Comparison of ENCODE assay signal across 15 cellular contexts in genomic region chr17:39772415-39772814, GRCh38. TPM values are rescaled to one million over a fixed set of nuclear protein-coding genes. Genes with fewer than 3 reads are reported as not detected.
DNase-seq lines count a peak whose midpoint lies in the region; ATAC-seq, FAIRE-seq and TF ChIP-seq lines count a peak whose summit lies in the region.
"Had no signal": no experiment of that assay in that cellular context is flagged by ENCODE, and none has a peak within 500 bp of the region (broad histone marks: within the 10 kb centered on the region; RNA-seq: fewer than 3 reads in every experiment).

No MANE protein-coding gene starts in this region.

- peak overlapping the region; percentile 83 to 100 (median 92) for H3K4me3 Mint-ChIP-seq in CD4-positive, CD25-positive, alpha-beta regulatory T cell
- H3K4me3 Mint-ChIP-seq in activated CD8-positive, alpha-beta T cell treated with anti-CD3 and anti-CD28 coated beads for 36 hours, result peak overlapping the region; percentile 28
- peak overlapping the region; percentile 69 to 92 (median 78) for H3K4me3 Mint-ChIP-seq in naive B cell

- no peaks in the 10 kb centered on the region for H3K9me3 ChIP-seq in CD4-positive, CD25-positive, alpha-beta regulatory T cell (ENCODE audit: control insufficient read depth in 2 of 2, low read length in 2 of 2)
- no peaks in the 10 kb centered on the region for H3K9me3 ChIP-seq in psoas muscle

- no peak for ATAC-seq in CD4-positive, CD25-positive, alpha-beta regulatory T cell (ENCODE audit: low read depth in 2 of 2)
- ATAC-seq in activated CD8-positive, alpha-beta T cell treated with anti-CD3 and anti-CD28 coated beads for 36 hours, result no peak
- ATAC-seq in naive B cell (ENCODE audit: low read depth in 2 of 2) (no peak), omental fat pad (ENCODE audit: low FRiP score) (no peak), psoas muscle (no peak)

- peaks cover 47% of the 10 kb centered on the region for H3K36me3 Mint-ChIP-seq in CD4-positive, CD25-positive, alpha-beta regulatory T cell
- peaks cover 66% of the 10 kb centered on the region for H3K36me3 Mint-ChIP-seq in activated CD8-positive, alpha-beta T cell treated with anti-CD3 and anti-CD28 coated beads for 36 hours (ENCODE audit: low read depth)
- peaks cover 46 to 58% of the 10 kb centered on the region in 2 donors for H3K36me3 Mint-ChIP-seq in naive B cell

- peaks cover 39 to 97% (median 76%) of the 10 kb centered on the region in 4 donors for H3K4me1 Mint-ChIP-seq in CD4-positive, CD25-positive, alpha-beta regulatory T cell
- peaks cover 92% of the 10 kb centered on the region for H3K4me1 Mint-ChIP-seq in activated CD8-positive, alpha-beta T cell treated with anti-CD3 and anti-CD28 coated beads for 36 hours (ENCODE audit: low read depth)
- H3K4me1 Mint-ChIP-seq in naive B cell, result peaks cover 79 to 100% (median 94%) of the 10 kb centered on the region in 3 donors

- H3K27me3 ChIP-seq in CD4-positive, CD25-positive, alpha-beta regulatory T cell (ENCODE audit: control insufficient read depth, insufficient read depth, low read length), result no peaks in the 10 kb centered on the region
- peaks cover 0 to 7% (median 0%) of the 10 kb centered on the region in 3 donors for H3K27me3 ChIP-seq in psoas muscle (ENCODE audit: insufficient read depth in 3 of 3, low read length in 2 of 3)

- peaks cover 80% of the 10 kb centered on the region for H3K4me1 ChIP-seq in CD4-positive, CD25-positive, alpha-beta regulatory T cell (ENCODE audit: control insufficient read depth, insufficient read depth, low read length, poor library complexity, severe bottlenecking)
- H3K4me1 ChIP-seq in psoas muscle, result no peaks in the 10 kb centered on the region

- no peaks in the 10 kb centered on the region for H3K27me3 Mint-ChIP-seq in CD4-positive, CD25-positive, alpha-beta regulatory T cell
- no peaks in the 10 kb centered on the region for H3K27me3 Mint-ChIP-seq in activated CD8-positive, alpha-beta T cell treated with anti-CD3 and anti-CD28 coated beads for 36 hours
- H3K27me3 Mint-ChIP-seq in naive B cell, result no peaks in the 10 kb centered on the region

- TF ChIP-seq POLR2A in GM12891 (IDR thresholded peaks at IDR 0.05; ENCODE audit: low read depth, low read length), result no peak

- no peak for TF ChIP-seq CTCF in activated CD8-positive, alpha-beta T cell treated with anti-CD3 and anti-CD28 coated beads for 36 hours (IDR thresholded peaks at IDR 0.05)
- TF ChIP-seq CTCF in omental fat pad (IDR thresholded peaks at IDR 0.05) (no peak), psoas muscle (IDR thresholded peaks at IDR 0.05) (no peak)

- intact Hi-C loops in activated CD8-positive, alpha-beta T cell treated with anti-CD3 and anti-CD28 coated beads for 36 hours (cut with micrococcal nuclease), result loop anchor here (5.0 kb wide), 2 partner anchors 40 to 90 kb away; partner anchors contain the start of gene IKZF3
- intact Hi-C loops in psoas muscle (cut with DNase I), result no loop called here

- FAIRE-seq in GM12891 (lab: Jason Lieb, UNC), result peak; percentile 5
- FAIRE-seq: endometrium, keratinocyte had no signal

- CTCF ChIA-PET in activated CD8-positive, alpha-beta T cell treated with anti-CD3 and anti-CD28 coated beads for 36 hours (lab: Charles Lee), result no interaction called here

- peak overlapping the region; percentile 95 to 99 (median 99) for H3K27ac Mint-ChIP-seq in CD4-positive, CD25-positive, alpha-beta regulatory T cell
- H3K27ac Mint-ChIP-seq in activated CD8-positive, alpha-beta T cell treated with anti-CD3 and anti-CD28 coated beads for 36 hours, result peak overlapping the region; percentile 90
- H3K27ac Mint-ChIP-seq in naive B cell, result peak overlapping the region; percentile 89 to 97 (median 94)

- peaks cover 22% of the 10 kb centered on the region for H3K36me3 ChIP-seq in CD4-positive, CD25-positive, alpha-beta regulatory T cell (ENCODE audit: control insufficient read depth, insufficient read depth, low read length)
- no peaks in the 10 kb centered on the region for H3K36me3 ChIP-seq in psoas muscle (ENCODE audit: insufficient read depth in 1 of 2, low read depth in 1 of 2)

- H3K4me3 ChIP-seq in CD4-positive, CD25-positive, alpha-beta regulatory T cell (ENCODE audit: low read depth, low read length), result peak overlapping the region; percentile 93
- H3K4me3 ChIP-seq in psoas muscle, result no peak overlapping the region

- peaks cover 0 to 3% (median 0%) of the 10 kb centered on the region in 7 donors for H3K9me3 Mint-ChIP-seq in CD4-positive, CD25-positive, alpha-beta regulatory T cell
- H3K9me3 Mint-ChIP-seq in activated CD8-positive, alpha-beta T cell treated with anti-CD3 and anti-CD28 coated beads for 36 hours, result no peaks in the 10 kb centered on the region
- H3K9me3 Mint-ChIP-seq in naive B cell, result no peaks in the 10 kb centered on the region

- H3K27ac ChIP-seq in CD4-positive, CD25-positive, alpha-beta regulatory T cell (ENCODE audit: insufficient read depth, low read length, poor library complexity, severe bottlenecking), result peak overlapping the region; percentile 86
- H3K27ac ChIP-seq in psoas muscle, result no peak overlapping the region
- H3K27ac ChIP-seq: RWPE1 had no signal

- POLR2A ChIA-PET in activated CD8-positive, alpha-beta T cell treated with anti-CD3 and anti-CD28 coated beads for 36 hours (lab: Charles Lee), result interaction anchor here (0.7 to 1.2 kb wide), 6 partner anchors 14 to 89 kb away, joined by 3 to 4 read pairs (median 3); no protein-coding TSS in a partner anchor

- no peak for DNase-seq in CD4-positive, CD25-positive, alpha-beta regulatory T cell
- DNase-seq in GM12891 (ENCODE audit: insufficient read length, low spot score), result no peak
- no peak for DNase-seq in activated CD8-positive, alpha-beta T cell treated with anti-CD3 and anti-CD28 coated beads for 36 hours
- DNase-seq in naive B cell, result no peak
- no peak for DNase-seq in activated effector memory CD4-positive, alpha-beta T cell treated with Interleukin-2 at 50 U/mL for 16 hours
- DNase-seq in omental fat pad (ENCODE audit: low spot score), result no peak
- no peak for DNase-seq in cerebellar nuclear complex (lab: John Stamatoyannopoulos, UW)
- no peak for DNase-seq in psoas muscle
- DNase-seq: GF-D8; NCI-H1105; stimulated activated CD4-positive, alpha-beta T cell treated with anti-CD3 and anti-CD28 coated beads, Interleukin-2, amount 100 ng/mL, for 24 hours had no signal

TF ChIP-seq in GM12891, 5 proteins besides CTCF, POLR2A, EP300 and RAD21:
- TF ChIP-seq SPI1 (IDR thresholded peaks at IDR 0.05; ENCODE audit: low read depth, low read length) (0 out of 2 replicates have a peak, but pooled peaks have one; percentile 14), TAF1 (IDR thresholded peaks at IDR 0.05; ENCODE audit: low read depth, low read length) (no peak), POLR2AphosphoS5 (IDR thresholded peaks at IDR 0.05; ENCODE audit: low read depth, low read length) (no peak)

RNA-seq across cellular contexts. Expression of gene GRB7, which starts 34.7 kb away (rescaled TPM):
- not detected for total RNA-seq in CD4-positive, CD25-positive, alpha-beta regulatory T cell
- polyA plus RNA-seq in CD4-positive, CD25-positive, alpha-beta regulatory T cell, result not detected
- 0.49 TPM for polyA plus RNA-seq in GM12891 (2012; ENCODE audit: low read depth, missing spikeins)
- total RNA-seq in activated CD8-positive, alpha-beta T cell treated with anti-CD3 and anti-CD28 coated beads for 36 hours, result 1 to 10 TPM in 1 of 2 experiments, not detected in 1; 1.2 TPM
- under 1 TPM in 3 of 6 donors, not detected in 3; 0.23 to 0.65 (median 0.29) TPM for polyA plus RNA-seq in naive B cell (ENCODE audit: low read depth in 6 of 6)
- total RNA-seq in omental fat pad, result 10 to 100 TPM in 3 of 4 donors, not detected in 1; 13.0 to 19.3 (median 14.0) TPM
- total RNA-seq in psoas muscle, result not detected
- polyA plus RNA-seq in psoas muscle, result under 1 TPM in 2 of 3 donors, not detected in 1; 0.06 to 0.69 TPM
- total RNA-seq: mononuclear cell had no signal

RNA-seq across cellular contexts. Expression of gene MIEN1, which starts 42.1 kb away (rescaled TPM):
- 44.1 TPM for total RNA-seq in CD4-positive, CD25-positive, alpha-beta regulatory T cell
- polyA plus RNA-seq in CD4-positive, CD25-positive, alpha-beta regulatory T cell, result 100 to 1,000 TPM in 3 of 4 donors, 10 to 100 TPM in 1; 93.5 to 158 (median 127) TPM
- 44.9 TPM for polyA plus RNA-seq in GM12891 (2012; ENCODE audit: low read depth, missing spikeins)
- 10 to 100 TPM; 32.5 to 34.0 TPM for total RNA-seq in activated CD8-positive, alpha-beta T cell treated with anti-CD3 and anti-CD28 coated beads for 36 hours
- polyA plus RNA-seq in naive B cell (ENCODE audit: low read depth in 6 of 6) (100 to 1,000 TPM in 5 of 6 donors, 10 to 100 TPM in 1; 99.3 to 135 (median 123) TPM), psoas muscle (10 to 100 TPM; 42.6 to 83.9 (median 63.5) TPM)
- total RNA-seq in omental fat pad (10 to 100 TPM; 33.9 to 60.8 (median 52.5) TPM), psoas muscle (10 to 100 TPM; 28.2 to 44.3 (median 36.2) TPM)

Comparison
In these comparisons a context has a peak if more than half of its experiments do, and no peak if none do; other contexts are left out.
1. H3K4me3 Mint-ChIP-seq: peak in every context shown above with its lines; median percentile 92 in CD4-positive, CD25-positive, alpha-beta regulatory T cell; 78 in naive B cell; 28 in activated CD8-positive, alpha-beta T cell treated with anti-CD3 and anti-CD28 coated beads for 36 hours.